In the genomic region with DNA sequence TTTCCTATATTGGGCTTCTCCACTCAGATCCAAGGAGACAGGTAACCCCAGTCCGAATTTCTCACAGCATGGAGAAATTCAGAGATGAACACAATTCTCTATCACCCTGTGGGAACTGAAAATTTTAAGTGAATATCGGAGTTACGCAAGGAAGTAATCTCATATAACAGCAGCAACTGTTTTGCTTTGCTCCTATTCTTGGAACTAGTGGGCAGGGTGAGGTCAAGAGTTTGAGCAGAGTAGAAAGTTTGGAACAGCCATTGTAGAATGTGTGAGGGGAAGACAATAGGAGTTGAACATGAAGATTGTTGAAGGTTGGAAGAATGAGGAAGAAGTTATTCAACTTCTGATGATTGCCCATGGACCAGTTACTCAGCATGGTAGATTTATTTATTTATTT, we compare ENCODE assay signal across 1 cellular context.
TF ChIP-seq lines count a peak whose summit lies in the region.

No MANE protein-coding gene starts in this region.

TF ChIP-seq in K562, 482 proteins besides CTCF, POLR2A, EP300 and RAD21 (continued from another document):
- TF ChIP-seq, protein P1, sequence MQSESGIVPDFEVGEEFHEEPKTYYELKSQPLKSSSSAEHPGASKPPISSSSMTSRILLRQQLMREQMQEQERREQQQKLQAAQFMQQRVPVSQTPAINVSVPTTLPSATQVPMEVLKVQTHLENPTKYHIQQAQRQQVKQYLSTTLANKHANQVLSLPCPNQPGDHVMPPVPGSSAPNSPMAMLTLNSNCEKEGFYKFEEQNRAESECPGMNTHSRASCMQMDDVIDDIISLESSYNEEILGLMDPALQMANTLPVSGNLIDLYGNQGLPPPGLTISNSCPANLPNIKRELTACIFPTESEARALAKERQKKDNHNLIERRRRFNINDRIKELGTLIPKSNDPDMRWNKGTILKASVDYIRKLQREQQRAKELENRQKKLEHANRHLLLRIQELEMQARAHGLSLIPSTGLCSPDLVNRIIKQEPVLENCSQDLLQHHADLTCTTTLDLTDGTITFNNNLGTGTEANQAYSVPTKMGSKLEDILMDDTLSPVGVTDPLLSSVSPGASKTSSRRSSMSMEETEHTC (IDR thresholded peaks at IDR 0.05), result no peak
- TF ChIP-seq TRIM24 (IDR thresholded peaks at IDR 0.05) (peak in 1 of 2 experiments; percentile 41; a peak in 1 of 4 replicates), ZNF589 (CRISPR knock-in tag; IDR thresholded peaks at IDR 0.05; ENCODE audit: low read depth) (no peak), CBFA2T3 (IDR thresholded peaks at IDR 0.05) (peak; percentile 36; the same call in 1 of the 2 replicates), ARID1B (IDR thresholded peaks at IDR 0.05) (peak; percentile 32; the same call in 1 of the 2 replicates), TAL1 (IDR thresholded peaks at IDR 0.05) (peak; percentile 21; the same call in 1 of the 2 replicates), JUND (IDR thresholded peaks at IDR 0.05; ENCODE audit: borderline replicate concordance, low read depth, low read length) (no peak), JUND (tag; IDR thresholded peaks at IDR 0.05; ENCODE audit: borderline replicate concordance, low read depth, low read length) (no peak), GATAD2A (IDR thresholded peaks at IDR 0.05) (no peak), PRPF4 (IDR thresholded peaks at IDR 0.05; ENCODE audit: insufficient read depth, low read depth, low read length, poor library complexity, severe bottlenecking) (no peak), STAT5A (IDR thresholded peaks at IDR 0.05; ENCODE audit: borderline replicate concordance, low read length) (peak; percentile 53), NCOA1 (IDR thresholded peaks at IDR 0.05; ENCODE audit: low read depth) (no peak), POLR2G (IDR thresholded peaks at IDR 0.05; ENCODE audit: low read depth, low read length) (no peak), CREB1 (IDR thresholded peaks at IDR 0.05) (no peak), CREB1 (CRISPR knock-in tag; IDR thresholded peaks at IDR 0.05) (no peak), NCOA6 (IDR thresholded peaks at IDR 0.05) (no peak), CEBPB (tag; IDR thresholded peaks at IDR 0.05) (peak; percentile 54), MEF2A (IDR thresholded peaks at IDR 0.05; ENCODE audit: control insufficient read depth, low read depth, low read length) (0 out of 2 replicates have a peak, but pooled peaks have one; percentile 9), DPF2 (IDR thresholded peaks at IDR 0.05) (peak; percentile 36; the same call in 1 of the 2 replicates), EHMT2 (IDR thresholded peaks at IDR 0.05) (peak; percentile 72; the same call in 1 of the 2 replicates)
- TF ChIP-seq, protein P2, sequence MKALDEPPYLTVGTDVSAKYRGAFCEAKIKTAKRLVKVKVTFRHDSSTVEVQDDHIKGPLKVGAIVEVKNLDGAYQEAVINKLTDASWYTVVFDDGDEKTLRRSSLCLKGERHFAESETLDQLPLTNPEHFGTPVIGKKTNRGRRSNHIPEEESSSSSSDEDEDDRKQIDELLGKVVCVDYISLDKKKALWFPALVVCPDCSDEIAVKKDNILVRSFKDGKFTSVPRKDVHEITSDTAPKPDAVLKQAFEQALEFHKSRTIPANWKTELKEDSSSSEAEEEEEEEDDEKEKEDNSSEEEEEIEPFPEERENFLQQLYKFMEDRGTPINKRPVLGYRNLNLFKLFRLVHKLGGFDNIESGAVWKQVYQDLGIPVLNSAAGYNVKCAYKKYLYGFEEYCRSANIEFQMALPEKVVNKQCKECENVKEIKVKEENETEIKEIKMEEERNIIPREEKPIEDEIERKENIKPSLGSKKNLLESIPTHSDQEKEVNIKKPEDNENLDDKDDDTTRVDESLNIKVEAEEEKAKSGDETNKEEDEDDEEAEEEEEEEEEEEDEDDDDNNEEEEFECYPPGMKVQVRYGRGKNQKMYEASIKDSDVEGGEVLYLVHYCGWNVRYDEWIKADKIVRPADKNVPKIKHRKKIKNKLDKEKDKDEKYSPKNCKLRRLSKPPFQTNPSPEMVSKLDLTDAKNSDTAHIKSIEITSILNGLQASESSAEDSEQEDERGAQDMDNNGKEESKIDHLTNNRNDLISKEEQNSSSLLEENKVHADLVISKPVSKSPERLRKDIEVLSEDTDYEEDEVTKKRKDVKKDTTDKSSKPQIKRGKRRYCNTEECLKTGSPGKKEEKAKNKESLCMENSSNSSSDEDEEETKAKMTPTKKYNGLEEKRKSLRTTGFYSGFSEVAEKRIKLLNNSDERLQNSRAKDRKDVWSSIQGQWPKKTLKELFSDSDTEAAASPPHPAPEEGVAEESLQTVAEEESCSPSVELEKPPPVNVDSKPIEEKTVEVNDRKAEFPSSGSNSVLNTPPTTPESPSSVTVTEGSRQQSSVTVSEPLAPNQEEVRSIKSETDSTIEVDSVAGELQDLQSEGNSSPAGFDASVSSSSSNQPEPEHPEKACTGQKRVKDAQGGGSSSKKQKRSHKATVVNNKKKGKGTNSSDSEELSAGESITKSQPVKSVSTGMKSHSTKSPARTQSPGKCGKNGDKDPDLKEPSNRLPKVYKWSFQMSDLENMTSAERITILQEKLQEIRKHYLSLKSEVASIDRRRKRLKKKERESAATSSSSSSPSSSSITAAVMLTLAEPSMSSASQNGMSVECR (CRISPR knock-in tag; IDR thresholded peaks at IDR 0.05), result no peak
- TF ChIP-seq, protein P3, sequence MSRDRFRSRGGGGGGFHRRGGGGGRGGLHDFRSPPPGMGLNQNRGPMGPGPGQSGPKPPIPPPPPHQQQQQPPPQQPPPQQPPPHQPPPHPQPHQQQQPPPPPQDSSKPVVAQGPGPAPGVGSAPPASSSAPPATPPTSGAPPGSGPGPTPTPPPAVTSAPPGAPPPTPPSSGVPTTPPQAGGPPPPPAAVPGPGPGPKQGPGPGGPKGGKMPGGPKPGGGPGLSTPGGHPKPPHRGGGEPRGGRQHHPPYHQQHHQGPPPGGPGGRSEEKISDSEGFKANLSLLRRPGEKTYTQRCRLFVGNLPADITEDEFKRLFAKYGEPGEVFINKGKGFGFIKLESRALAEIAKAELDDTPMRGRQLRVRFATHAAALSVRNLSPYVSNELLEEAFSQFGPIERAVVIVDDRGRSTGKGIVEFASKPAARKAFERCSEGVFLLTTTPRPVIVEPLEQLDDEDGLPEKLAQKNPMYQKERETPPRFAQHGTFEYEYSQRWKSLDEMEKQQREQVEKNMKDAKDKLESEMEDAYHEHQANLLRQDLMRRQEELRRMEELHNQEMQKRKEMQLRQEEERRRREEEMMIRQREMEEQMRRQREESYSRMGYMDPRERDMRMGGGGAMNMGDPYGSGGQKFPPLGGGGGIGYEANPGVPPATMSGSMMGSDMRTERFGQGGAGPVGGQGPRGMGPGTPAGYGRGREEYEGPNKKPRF (IDR thresholded peaks at IDR 0.05; ENCODE audit: low read depth, low read length), result no peak
